ENCODE assay signal across 8 cellular contexts in genomic region chr6:33424855-33425667, GRCh38. TPM values are rescaled to one million over a fixed set of nuclear protein-coding genes. Genes with fewer than 3 reads are reported as not detected.
DNase-seq lines count a peak whose midpoint lies in the region; ATAC-seq and TF ChIP-seq lines count a peak whose summit lies in the region.

No MANE protein-coding gene starts in this region.

- H3K9ac ChIP-seq in HCT116 (ENCODE audit: low read length), result peak overlapping the region; percentile 75

- intact Hi-C loops in HCT116 (cut with micrococcal nuclease), result loop anchor here (5.0 kb wide), 1 partner anchor 128 kb away; the partner anchor contains the start of gene RGL2
- intact Hi-C loops in activated T-helper 1 cell treated with anti-CD3 and anti-CD28 coated beads, Interleukin-12 subunit alpha, Interleukin-12 subunit beta, Interleukin-2, Interleukin-4 antibody, amounts not matched to agents 30 ng/mL and 10 ng/mL and 1 ng/mL, durations not matched to agents 14 hours and 24 hours and 36 hours (cut with micrococcal nuclease), result loop anchor here (2.0 to 5.0 kb wide), 3 partner anchors 14 to 197 kb away; partner anchors contain the start of genes ITPR3, PHF1, RPS18 and VPS52

- no peaks in the 10 kb centered on the region for H3K9me2 ChIP-seq in HCT116 (ENCODE audit: insufficient read depth)

- H3K27ac ChIP-seq in HCT116 (ENCODE audit: low read depth, low read length) (peak overlapping the region; percentile 86), iPS DF 6.9 (ENCODE audit: low read length) (peak overlapping the region; percentile 35)

- H3K27me3 ChIP-seq in HCT116 (ENCODE audit: insufficient read depth, low read length), result no peaks in the 10 kb centered on the region
- no peaks in the 10 kb centered on the region for H3K27me3 ChIP-seq in iPS DF 6.9 (ENCODE audit: control insufficient read depth, insufficient read depth, low read length)

- TF ChIP-seq RAD21 in HCT116 (IDR thresholded peaks at IDR 0.05; ENCODE audit: low read depth), result no peak

- H3K4me3 Mint-ChIP-seq in activated T-helper 1 cell treated with anti-CD3 and anti-CD28 coated beads, Interleukin-12 subunit alpha, Interleukin-12 subunit beta, Interleukin-2, Interleukin-4 antibody, amounts not matched to agents 30 ng/mL and 10 ng/mL and 1 ng/mL, durations not matched to agents 14 hours and 24 hours and 36 hours, result peak overlapping the region; percentile 89
- H3K4me3 Mint-ChIP-seq in stimulated activated memory B cell treated with anti-CD40 and anti-IgM and Interleukin-4, amounts not matched to agents 10 μg/mL and 1 μg/mL and 100 μg/mL, for 72 hours, result peak overlapping the region; percentile 86

- H3K36me3 ChIP-seq in HCT116 (ENCODE audit: control insufficient read depth in 1 of 2, insufficient read depth in 2 of 2, low read length in 2 of 2) (no peaks in the 10 kb centered on the region), iPS DF 6.9 (ENCODE audit: control insufficient read depth, insufficient read depth, low read length) (0 out of 2 replicates have a peak, but pooled peaks cover 4% of the 10 kb centered on the region)

- no peak for TF ChIP-seq CTCF in HCT116 (IDR thresholded peaks at IDR 0.05 in 2 of 3, conservative IDR thresholded peaks at IDR 0.05 in 1 of 3; ENCODE audit: borderline replicate concordance in 1 of 3, insufficient read depth in 1 of 3, low read depth in 2 of 3, low read length in 2 of 3)

- POLR2A ChIA-PET in HCT116 (lab: Charles Lee), result interaction anchor here (0.6 to 2.1 kb wide), 2 partner anchors 29 to 153 kb away, joined by 3 to 7 read pairs; partner anchors contain the start of genes RPS18, VPS52 and ZBTB9

- BruUV-seq in HCT116 (replicated peaks; lab: Mats Ljungman, UMichigan), result TSS peak; percentile 93

- no peaks in the 10 kb centered on the region for H3K9me3 Mint-ChIP-seq in activated T-helper 1 cell treated with anti-CD3 and anti-CD28 coated beads, Interleukin-12 subunit alpha, Interleukin-12 subunit beta, Interleukin-2, Interleukin-4 antibody, amounts not matched to agents 30 ng/mL and 10 ng/mL and 1 ng/mL, durations not matched to agents 14 hours and 24 hours and 36 hours
- H3K9me3 Mint-ChIP-seq in stimulated activated memory B cell treated with anti-CD40 and anti-IgM and Interleukin-4, amounts not matched to agents 10 μg/mL and 1 μg/mL and 100 μg/mL, for 72 hours, result no peaks in the 10 kb centered on the region

- peak overlapping the region; percentile 92 for H3K27ac Mint-ChIP-seq in activated T-helper 1 cell treated with anti-CD3 and anti-CD28 coated beads, Interleukin-12 subunit alpha, Interleukin-12 subunit beta, Interleukin-2, Interleukin-4 antibody, amounts not matched to agents 30 ng/mL and 10 ng/mL and 1 ng/mL, durations not matched to agents 14 hours and 24 hours and 36 hours
- peak overlapping the region; percentile 94 for H3K27ac Mint-ChIP-seq in stimulated activated memory B cell treated with anti-CD40 and anti-IgM and Interleukin-4, amounts not matched to agents 10 μg/mL and 1 μg/mL and 100 μg/mL, for 72 hours

- H3K4me3 ChIP-seq in HCT116 (replicated peaks in 1 of 2; ENCODE audit: low read depth in 1 of 2, low read length in 2 of 2) (peak overlapping the region; percentile 65 to 68), iPS DF 6.9 (ENCODE audit: low read length) (peak overlapping the region; percentile 87; the same call in 1 of the 2 replicates)

- H3K27me3 Mint-ChIP-seq in activated T-helper 1 cell treated with anti-CD3 and anti-CD28 coated beads, Interleukin-12 subunit alpha, Interleukin-12 subunit beta, Interleukin-2, Interleukin-4 antibody, amounts not matched to agents 30 ng/mL and 10 ng/mL and 1 ng/mL, durations not matched to agents 14 hours and 24 hours and 36 hours (ENCODE audit: insufficient read depth), result no peaks in the 10 kb centered on the region
- H3K27me3 Mint-ChIP-seq in stimulated activated memory B cell treated with anti-CD40 and anti-IgM and Interleukin-4, amounts not matched to agents 10 μg/mL and 1 μg/mL and 100 μg/mL, for 72 hours, result no peaks in the 10 kb centered on the region

- no peaks in the 10 kb centered on the region for H3K9me3 ChIP-seq in HCT116 (ENCODE audit: control insufficient read depth in 1 of 2, insufficient read depth in 1 of 2, low read depth in 1 of 2, low read length in 2 of 2)
- no peaks in the 10 kb centered on the region for H3K9me3 ChIP-seq in iPS DF 6.9 (ENCODE audit: control insufficient read depth, insufficient read depth, low read length)

- peak; percentile 3 for ATAC-seq in HCT116
- no peak for ATAC-seq in stimulated activated memory B cell treated with anti-CD40 and anti-IgM and Interleukin-4, amounts not matched to agents 10 μg/mL and 1 μg/mL and 100 μg/mL, for 72 hours
- ATAC-seq in HG03280 (IDR thresholded peaks at IDR 0.05; ENCODE audit: unreplicated experiment), result no peak
- ATAC-seq in HG03378 (IDR thresholded peaks at IDR 0.05; ENCODE audit: unreplicated experiment), result no peak

- TF ChIP-seq POLR2A in HCT116 (IDR thresholded peaks at IDR 0.05; ENCODE audit: borderline replicate concordance, extremely low read depth, insufficient read depth, insufficient read length), result no peak

- CTCF ChIA-PET in HCT116 (lab: Charles Lee), result interaction anchor here (1.3 to 1.6 kb wide), 3 partner anchors 15 to 148 kb away, joined by 3 to 7 read pairs (median 6); partner anchors contain the start of genes B3GALT4 and ZBTB9

- no peaks in the 10 kb centered on the region for H4K20me1 ChIP-seq in HCT116 (ENCODE audit: insufficient read depth)

- RAD21 ChIA-PET in HCT116 (lab: Charles Lee; ENCODE audit: low non-redundant PET in 1 of 2, low total read pairs in 2 of 2, uncharacterized antibody in 2 of 2, unreplicated experiment in 2 of 2), result no interaction called here

- DNase-seq in HCT116 (ENCODE audit: low read depth, low spot score) (no peak), iPS DF 6.9 (ENCODE audit: low read depth, low spot score) (no peak), NCI-H1436 (lab: John Stamatoyannopoulos, UW) (no peak), putamen (ENCODE audit: low spot score) (no peak)
- no peak for DNase-seq in activated T-helper 1 cell treated with anti-CD3 and anti-CD28 coated beads, Interleukin-12 subunit alpha, Interleukin-12 subunit beta, Interleukin-2, Interleukin-4 antibody, amounts not matched to agents 30 ng/mL and 10 ng/mL and 1 ng/mL, durations not matched to agents 14 hours and 24 hours and 36 hours (ENCODE audit: low spot score)

- no peak overlapping the region for H2AFZ ChIP-seq in HCT116 (ENCODE audit: low read depth, low read length, poor library complexity, severe bottlenecking)

- H3K4me1 Mint-ChIP-seq in activated T-helper 1 cell treated with anti-CD3 and anti-CD28 coated beads, Interleukin-12 subunit alpha, Interleukin-12 subunit beta, Interleukin-2, Interleukin-4 antibody, amounts not matched to agents 30 ng/mL and 10 ng/mL and 1 ng/mL, durations not matched to agents 14 hours and 24 hours and 36 hours (ENCODE audit: low read depth), result peaks cover 70% of the 10 kb centered on the region
- peaks cover 53% of the 10 kb centered on the region for H3K4me1 Mint-ChIP-seq in stimulated activated memory B cell treated with anti-CD40 and anti-IgM and Interleukin-4, amounts not matched to agents 10 μg/mL and 1 μg/mL and 100 μg/mL, for 72 hours

- H3K4me1 ChIP-seq in HCT116 (ENCODE audit: control insufficient read depth in 1 of 2, insufficient read depth in 2 of 2, low read length in 2 of 2), result peaks cover 16 to 48% of the 10 kb centered on the region in 2 experiments; a peak in 3 of 4 replicates
- H3K4me1 ChIP-seq in iPS DF 6.9 (ENCODE audit: control insufficient read depth, insufficient read depth, low read length), result peaks cover 13% of the 10 kb centered on the region

- peaks cover 17% of the 10 kb centered on the region for H3K36me3 Mint-ChIP-seq in activated T-helper 1 cell treated with anti-CD3 and anti-CD28 coated beads, Interleukin-12 subunit alpha, Interleukin-12 subunit beta, Interleukin-2, Interleukin-4 antibody, amounts not matched to agents 30 ng/mL and 10 ng/mL and 1 ng/mL, durations not matched to agents 14 hours and 24 hours and 36 hours (ENCODE audit: low read depth)
- no peaks in the 10 kb centered on the region for H3K36me3 Mint-ChIP-seq in stimulated activated memory B cell treated with anti-CD40 and anti-IgM and Interleukin-4, amounts not matched to agents 10 μg/mL and 1 μg/mL and 100 μg/mL, for 72 hours

- H3K4me2 ChIP-seq in HCT116 (ENCODE audit: low read length), result peak overlapping the region; percentile 82

- H3K79me2 ChIP-seq in HCT116 (ENCODE audit: insufficient read depth, low read length), result no peaks in the 10 kb centered on the region

- WGBS in iPS DF 6.9 (ENCODE audit: insufficient coverage, insufficient read length), result no CpG with 5 or more reads among the region's 12 CpGs

TF ChIP-seq in HCT116, 20 proteins besides CTCF, POLR2A, EP300 and RAD21:
- peak; percentile 46 for TF ChIP-seq TCF7L2 (IDR thresholded peaks at IDR 0.05; ENCODE audit: borderline replicate concordance, extremely low read depth, insufficient read depth, insufficient read length)
- TF ChIP-seq EGR1 (IDR thresholded peaks at IDR 0.05; ENCODE audit: low read depth), result no peak

RNA-seq across cellular contexts. Expression of gene SYNGAP1, which starts 5.2 kb away (rescaled TPM):
- 11.5 TPM for total RNA-seq in HCT116 (2021; ENCODE audit: unreplicated experiment)
- polyA plus RNA-seq in HCT116 (2012), result 6.9 and 8.0 TPM in 2 replicates
- total RNA-seq in activated T-helper 1 cell treated with anti-CD3 and anti-CD28 coated beads, Interleukin-12 subunit alpha, Interleukin-12 subunit beta, Interleukin-2, Interleukin-4 antibody, amounts not matched to agents 30 ng/mL and 10 ng/mL and 1 ng/mL, durations not matched to agents 14 hours and 24 hours and 36 hours, result 37.1 and 56.6 TPM in 2 replicates

RNA-seq across cellular contexts. Expression of gene CUTA, which starts 7.2 kb away (rescaled TPM):
- total RNA-seq in HCT116 (2021; ENCODE audit: unreplicated experiment), result 186 TPM
- polyA plus RNA-seq in HCT116 (2012), result 184 and 226 TPM in 2 replicates
- 131 and 137 TPM in 2 replicates for total RNA-seq in activated T-helper 1 cell treated with anti-CD3 and anti-CD28 coated beads, Interleukin-12 subunit alpha, Interleukin-12 subunit beta, Interleukin-2, Interleukin-4 antibody, amounts not matched to agents 30 ng/mL and 10 ng/mL and 1 ng/mL, durations not matched to agents 14 hours and 24 hours and 36 hours

RNA-seq across cellular contexts. Expression of gene PHF1, which starts 14.2 kb away (rescaled TPM):
- 40.2 TPM for total RNA-seq in HCT116 (2021; ENCODE audit: unreplicated experiment)
- 44.1 and 49.9 TPM in 2 replicates for polyA plus RNA-seq in HCT116 (2012)
- 28.7 and 38.8 TPM in 2 replicates for total RNA-seq in activated T-helper 1 cell treated with anti-CD3 and anti-CD28 coated beads, Interleukin-12 subunit alpha, Interleukin-12 subunit beta, Interleukin-2, Interleukin-4 antibody, amounts not matched to agents 30 ng/mL and 10 ng/mL and 1 ng/mL, durations not matched to agents 14 hours and 24 hours and 36 hours

RNA-seq across cellular contexts. Expression of gene ZBTB9, which starts 29.3 kb away (rescaled TPM):
- 14.2 TPM for total RNA-seq in HCT116 (2021; ENCODE audit: unreplicated experiment)
- polyA plus RNA-seq in HCT116 (2012), result 9.1 and 11.0 TPM in 2 replicates
- 15.8 and 17.0 TPM in 2 replicates for total RNA-seq in activated T-helper 1 cell treated with anti-CD3 and anti-CD28 coated beads, Interleukin-12 subunit alpha, Interleukin-12 subunit beta, Interleukin-2, Interleukin-4 antibody, amounts not matched to agents 30 ng/mL and 10 ng/mL and 1 ng/mL, durations not matched to agents 14 hours and 24 hours and 36 hours

RNA-seq across cellular contexts. Expression of gene KIFC1, which starts 33.4 kb away (rescaled TPM):
- 84.7 TPM for total RNA-seq in HCT116 (2021; ENCODE audit: unreplicated experiment)
- 98.1 and 101 TPM in 2 replicates for polyA plus RNA-seq in HCT116 (2012)
- 54.7 and 59.6 TPM in 2 replicates for total RNA-seq in activated T-helper 1 cell treated with anti-CD3 and anti-CD28 coated beads, Interleukin-12 subunit alpha, Interleukin-12 subunit beta, Interleukin-2, Interleukin-4 antibody, amounts not matched to agents 30 ng/mL and 10 ng/mL and 1 ng/mL, durations not matched to agents 14 hours and 24 hours and 36 hours
